ENCODE assay signal across 22 cellular contexts in genomic region chr3:171357721-171358120, GRCh38.
"Had no signal": no experiment of that assay in that cellular context is flagged by ENCODE, and none has a peak within 500 bp of the region (broad histone marks: within the 10 kb centered on the region; RNA-seq: fewer than 3 reads in every experiment).

No MANE protein-coding gene starts in this region.

- H3K4me3 Mint-ChIP-seq: dendritic cell treated with granulocyte-macrophage colony-stimulating factor and Interleukin-4, amounts not matched to agents 40 ng/mL and 50 ng/mL, for 4 days; endodermal cell; immature natural killer cell; nephron progenitor cell; stimulated activated naive B cell treated with anti-CD40 and anti-IgM and Interleukin-4, amounts not matched to agents 10 μg/mL and 1 μg/mL and 100 μg/mL, for 72 hours; stimulated activated naive CD8-positive, alpha-beta T cell treated with anti-CD3 and anti-CD28 coated beads, Interleukin-15, amount 100 ng/mL, for 72 hours had no signal

- ATAC-seq: gastrocnemius medialis; left lung; stimulated activated naive B cell treated with anti-CD40 and anti-IgM and Interleukin-4, amounts not matched to agents 10 μg/mL and 1 μg/mL and 100 μg/mL, for 72 hours; stimulated activated naive CD8-positive, alpha-beta T cell treated with anti-CD3 and anti-CD28 coated beads, Interleukin-15, amount 100 ng/mL, for 72 hours had no signal

- H3K36me3 Mint-ChIP-seq: immature natural killer cell, naive B cell had no signal

- H3K4me1 Mint-ChIP-seq: naive B cell; stimulated activated naive B cell treated with anti-CD40 and anti-IgM and Interleukin-4, amounts not matched to agents 10 μg/mL and 1 μg/mL and 100 μg/mL, for 72 hours had no signal

- H3K27ac ChIP-seq: esophagus muscularis mucosa, gastrocnemius medialis, left lung, neutrophil, psoas muscle, sigmoid colon, skin epidermis, testis had no signal

- H3K9me3 ChIP-seq: esophagus muscularis mucosa, gastrocnemius medialis, left lung, neutrophil, psoas muscle, sigmoid colon, testis, transverse colon had no signal

- H3K4me3 ChIP-seq: esophagus muscularis mucosa, gastrocnemius medialis, left lung, lung, psoas muscle, sigmoid colon, skin epidermis, testis, transverse colon had no signal

- H3K27me3 Mint-ChIP-seq: dendritic cell treated with granulocyte-macrophage colony-stimulating factor and Interleukin-4, amounts not matched to agents 40 ng/mL and 50 ng/mL, for 4 days; naive B cell; stimulated activated naive B cell treated with anti-CD40 and anti-IgM and Interleukin-4, amounts not matched to agents 10 μg/mL and 1 μg/mL and 100 μg/mL, for 72 hours; stimulated activated naive CD8-positive, alpha-beta T cell treated with anti-CD3 and anti-CD28 coated beads, Interleukin-15, amount 100 ng/mL, for 72 hours had no signal

- H3K36me3 ChIP-seq: esophagus muscularis mucosa, gastrocnemius medialis, left lung, neutrophil, sigmoid colon, transverse colon had no signal

- H3K27ac Mint-ChIP-seq: dendritic cell treated with granulocyte-macrophage colony-stimulating factor and Interleukin-4, amounts not matched to agents 40 ng/mL and 50 ng/mL, for 4 days; endodermal cell; immature natural killer cell; naive B cell; nephron progenitor cell; stimulated activated naive B cell treated with anti-CD40 and anti-IgM and Interleukin-4, amounts not matched to agents 10 μg/mL and 1 μg/mL and 100 μg/mL, for 72 hours; stimulated activated naive CD8-positive, alpha-beta T cell treated with anti-CD3 and anti-CD28 coated beads, Interleukin-15, amount 100 ng/mL, for 72 hours had no signal

- H3K9me3 Mint-ChIP-seq: dendritic cell treated with granulocyte-macrophage colony-stimulating factor and Interleukin-4, amounts not matched to agents 40 ng/mL and 50 ng/mL, for 4 days; endodermal cell; immature natural killer cell; naive B cell; nephron progenitor cell; stimulated activated naive B cell treated with anti-CD40 and anti-IgM and Interleukin-4, amounts not matched to agents 10 μg/mL and 1 μg/mL and 100 μg/mL, for 72 hours; stimulated activated naive CD8-positive, alpha-beta T cell treated with anti-CD3 and anti-CD28 coated beads, Interleukin-15, amount 100 ng/mL, for 72 hours had no signal

- DNase-seq: effector CD4-positive, alpha-beta T cell; endodermal cell; gastrocnemius medialis; immature natural killer cell; left lung; mesendoderm; naive B cell; nephron progenitor cell; psoas muscle; retina; sigmoid colon; stimulated activated CD4-positive, alpha-beta T cell treated with anti-CD3 and anti-CD28 coated beads, Interleukin-2, amount 100 ng/mL, for 24 hours; stimulated activated CD4-positive, alpha-beta T cell treated with anti-CD3 and anti-CD28 coated beads, Interleukin-4, amount 100 ng/mL, for 4 hours; stimulated activated naive B cell treated with anti-CD40 and anti-IgM and Interleukin-4, amounts not matched to agents 10 μg/mL and 1 μg/mL and 100 μg/mL, for 72 hours; stimulated activated naive CD8-positive, alpha-beta T cell treated with anti-CD3 and anti-CD28 coated beads, Interleukin-15, amount 100 ng/mL, for 72 hours; testis had no signal

- H3K27me3 ChIP-seq: esophagus muscularis mucosa, gastrocnemius medialis, left lung, neutrophil, sigmoid colon, testis, transverse colon had no signal
